ENCODE assay signal across 9 cellular contexts in the genomic region with DNA sequence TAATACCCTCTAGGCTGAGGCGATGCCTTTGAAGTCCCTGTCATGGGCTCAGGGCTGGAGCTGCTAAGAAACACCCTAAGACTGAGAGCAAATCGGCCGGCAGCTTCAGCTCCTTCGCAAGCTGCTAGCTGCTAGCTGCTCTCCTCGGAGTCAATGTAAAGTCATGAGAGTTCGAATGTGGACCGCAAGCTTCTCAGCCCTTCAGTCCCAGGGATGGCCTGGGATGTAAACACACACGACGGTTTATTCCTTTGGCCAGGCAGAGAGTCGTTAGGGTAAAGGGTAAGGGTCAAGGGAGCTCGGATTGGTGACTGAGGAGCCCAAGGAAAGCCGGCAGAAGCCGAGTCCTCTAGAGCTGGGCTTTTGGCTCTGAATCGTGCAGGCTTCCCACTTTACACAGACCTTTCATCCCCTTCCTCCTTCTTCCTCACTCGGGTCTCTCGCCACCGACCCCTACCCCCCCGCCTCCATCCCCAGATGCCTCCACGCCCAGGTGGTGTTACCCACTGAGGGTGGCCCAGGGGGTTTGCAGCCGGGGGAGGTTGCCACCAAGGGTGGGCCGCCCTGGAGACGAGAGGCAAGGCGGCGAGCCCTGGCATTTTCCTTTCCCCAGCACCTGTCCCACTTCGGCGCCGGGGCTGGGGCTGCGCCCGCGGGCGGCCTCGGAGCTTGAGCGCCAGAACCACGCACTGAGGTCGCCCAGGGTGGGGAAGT. TPM values are rescaled to one million over a fixed set of nuclear protein-coding genes. Genes with fewer than 3 reads are reported as not detected.
DNase-seq lines count a peak whose midpoint lies in the region; ATAC-seq and TF ChIP-seq lines count a peak whose summit lies in the region.
"Had no signal": no experiment of that assay in that cellular context is flagged by ENCODE, and none has a peak within 500 bp of the region (broad histone marks: within the 10 kb centered on the region; RNA-seq: fewer than 3 reads in every experiment).

No MANE protein-coding gene starts in this region.

- no peaks in the 10 kb centered on the region for H3K4me1 ChIP-seq in endodermal cell (ENCODE audit: control insufficient read depth, insufficient read depth, low read length)

- no peak for TF ChIP-seq POLR2A in NB4 (IDR thresholded peaks at IDR 0.05; ENCODE audit: extremely low read depth, insufficient read length)

- H3K9ac ChIP-seq in endodermal cell (ENCODE audit: extremely low read depth, low read length, poor library complexity, severe bottlenecking) = no peak overlapping the region

- H3K27ac Mint-ChIP-seq in endodermal cell (no peak overlapping the region), progenitor cell of endocrine pancreas (no peak overlapping the region)

- H3K9me3 ChIP-seq in endodermal cell (ENCODE audit: control insufficient read depth, low read length) = no peaks in the 10 kb centered on the region

- H3K4me3 ChIP-seq in NB4 (ENCODE audit: low read depth, low read length) (no peak overlapping the region), endodermal cell (ENCODE audit: low read length) (no peak overlapping the region)

- H3K27ac ChIP-seq in endodermal cell (ENCODE audit: low read depth, low read length) = no peak overlapping the region

- H3K4me3 Mint-ChIP-seq in endodermal cell = no peak overlapping the region
- H3K4me3 Mint-ChIP-seq in progenitor cell of endocrine pancreas (ENCODE audit: low read depth) = peak overlapping the region; percentile 69

- TF ChIP-seq CTCF in NB4 (IDR thresholded peaks at IDR 0.05; ENCODE audit: low read depth, low read length) = no peak
- TF ChIP-seq CTCF in endodermal cell (conservative IDR thresholded peaks at IDR 0.05) = no peak
- no peak for TF ChIP-seq CTCF in progenitor cell of endocrine pancreas (IDR thresholded peaks at IDR 0.05; ENCODE audit: unreplicated experiment)

- DNase-seq in COLO668 (lab: John Stamatoyannopoulos, UW; ENCODE audit: unreplicated experiment) = peak; percentile 16
- peak; percentile 30 for DNase-seq in NB4 (ENCODE audit: low read depth)
- DNase-seq in endodermal cell = peak; percentile 60
- DNase-seq in progenitor cell of endocrine pancreas (ENCODE audit: low spot score, unreplicated experiment) = peak; percentile 10
- DNase-seq in NOMO-1 (lab: John Stamatoyannopoulos, UW; ENCODE audit: unreplicated experiment in 2 of 2) = no peak
- DNase-seq in effector CD4-positive, alpha-beta T cell = no peak
- DNase-seq in NCI-H1694 treated with DMSO at 0.1 percent for 48 hours (lab: John Stamatoyannopoulos, UW) = no peak
- DNase-seq: cerebellar nuclear complex had no signal

- ATAC-seq in HG03095 (IDR thresholded peaks at IDR 0.05; ENCODE audit: unreplicated experiment) = no peak

- WGBS in endodermal cell (ENCODE audit: insufficient coverage in 1 of 2, insufficient read length in 1 of 2), 2 experiments = 4 to 10% methylated on average over 4 to 25 of the region's 35 CpGs

- no peaks in the 10 kb centered on the region for H3K36me3 Mint-ChIP-seq in endodermal cell (ENCODE audit: low read depth)
- H3K36me3 Mint-ChIP-seq in progenitor cell of endocrine pancreas (ENCODE audit: insufficient read depth) = peaks cover 1% of the 10 kb centered on the region

- H3K9me3 Mint-ChIP-seq in endodermal cell (peaks cover 31% of the 10 kb centered on the region), progenitor cell of endocrine pancreas (ENCODE audit: low read depth) (no peaks in the 10 kb centered on the region)

- no peaks in the 10 kb centered on the region for H3K36me3 ChIP-seq in endodermal cell (ENCODE audit: control insufficient read depth, insufficient read depth, low read length)

- peaks cover 19% of the 10 kb centered on the region for H3K27me3 ChIP-seq in endodermal cell (ENCODE audit: control insufficient read depth, insufficient read depth, low read length, poor library complexity, severe bottlenecking)

- H3K27me3 Mint-ChIP-seq in endodermal cell (ENCODE audit: insufficient read depth) (peaks cover 48% of the 10 kb centered on the region), progenitor cell of endocrine pancreas (peaks cover 11% of the 10 kb centered on the region)

- H3K4me1 Mint-ChIP-seq in endodermal cell (no peaks in the 10 kb centered on the region), progenitor cell of endocrine pancreas (ENCODE audit: low read depth) (peaks cover 1% of the 10 kb centered on the region)

RNA-seq across cellular contexts. Expression of gene BCORL1, which starts 3.1 kb away (rescaled TPM):
- total RNA-seq in endodermal cell = 10 to 100 TPM; 24.5 to 29.9 TPM
- 22.2 TPM for polyA plus RNA-seq in endodermal cell (2013, experiment 1 of 2)
- 20.2 TPM for polyA plus RNA-seq in endodermal cell (2013, experiment 2 of 2)
- total RNA-seq in progenitor cell of endocrine pancreas = 38.0 and 40.9 TPM in 2 replicates

Comparison
In these comparisons a context has a peak if more than half of its experiments do, and no peak if none do; other contexts are left out.
1. DNase-seq: peak in COLO668 (single experiment), NB4 (single experiment), endodermal cell (single experiment) and progenitor cell of endocrine pancreas (single experiment); none in NOMO-1 (0 of 2), effector CD4-positive, alpha-beta T cell (single experiment) and NCI-H1694 treated with DMSO at 0.1 percent for 48 hours (single experiment).